ENCODE assay signal across 9 cellular contexts in the genomic region with DNA sequence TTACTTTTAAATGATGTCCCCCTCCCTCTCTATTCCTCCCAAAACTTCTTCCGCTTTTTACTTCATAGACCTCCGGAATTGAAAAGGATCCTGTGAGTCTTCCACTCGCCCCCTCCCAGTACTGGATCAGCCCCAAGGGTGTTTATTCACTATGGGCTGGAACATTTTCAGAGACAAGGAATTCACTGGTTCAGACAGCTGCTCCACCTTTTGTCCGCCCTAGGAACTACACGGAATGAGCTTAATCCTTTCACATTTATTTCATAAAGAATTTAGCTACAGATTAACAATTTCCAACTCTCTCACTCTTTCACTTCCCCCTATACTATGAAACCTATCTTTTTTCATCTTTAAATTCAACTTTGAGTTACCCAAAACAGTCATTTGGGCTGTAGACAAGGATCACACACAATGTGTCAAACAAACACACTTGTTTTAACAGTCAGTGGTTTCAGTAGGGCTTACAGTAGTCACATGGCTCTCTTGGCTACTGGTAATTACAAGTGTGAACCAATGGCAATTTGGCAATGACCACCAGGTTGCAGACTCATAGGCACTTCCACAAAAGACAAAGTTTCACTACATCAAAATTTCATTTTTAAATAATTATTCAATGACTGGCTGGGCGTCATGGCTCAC. TPM values are rescaled to one million over a fixed set of nuclear protein-coding genes. Genes with fewer than 3 reads are reported as not detected.
DNase-seq lines count a peak whose midpoint lies in the region; ATAC-seq and TF ChIP-seq lines count a peak whose summit lies in the region.
"Had no signal": no experiment of that assay in that cellular context is flagged by ENCODE, and none has a peak within 500 bp of the region (broad histone marks: within the 10 kb centered on the region; RNA-seq: fewer than 3 reads in every experiment).

No MANE protein-coding gene starts in this region.

- ATAC-seq in CD4-positive, CD25-positive, alpha-beta regulatory T cell (ENCODE audit: low read depth in 2 of 2) = no peak
- ATAC-seq in GM19395 (IDR thresholded peaks at IDR 0.05; ENCODE audit: unreplicated experiment) = peak; percentile 62

- H3K9me3 ChIP-seq in CD4-positive, CD25-positive, alpha-beta regulatory T cell (ENCODE audit: control insufficient read depth in 2 of 2, low read length in 2 of 2) = no peaks in the 10 kb centered on the region
- H3K9me3 ChIP-seq in esophagus squamous epithelium (no peaks in the 10 kb centered on the region), osteoblast (ENCODE audit: low read depth, low read length) (no peaks in the 10 kb centered on the region)
- H3K9me3 ChIP-seq: SJCRH30 had no signal

- no peak overlapping the region for H3K27ac ChIP-seq in CD4-positive, CD25-positive, alpha-beta regulatory T cell (ENCODE audit: insufficient read depth, low read length, poor library complexity, severe bottlenecking)
- no peak overlapping the region for H3K27ac ChIP-seq in esophagus squamous epithelium
- H3K27ac ChIP-seq in osteoblast (ENCODE audit: low read depth, low read length) = no peak overlapping the region
- H3K27ac ChIP-seq: SJCRH30 had no signal

- intact Hi-C loops in esophagus squamous epithelium (cut with DNase I) = no loop called here

- H3K4me3 Mint-ChIP-seq in CD4-positive, CD25-positive, alpha-beta regulatory T cell = no peak overlapping the region

- H4K20me1 ChIP-seq in osteoblast (ENCODE audit: insufficient read depth, low read length) = no peaks in the 10 kb centered on the region

- H2AFZ ChIP-seq in osteoblast (ENCODE audit: low read length) = no peak overlapping the region

- no peak for TF ChIP-seq POLR2A in esophagus squamous epithelium (IDR thresholded peaks at IDR 0.05)

- H3K4me3 ChIP-seq in CD4-positive, CD25-positive, alpha-beta regulatory T cell (ENCODE audit: low read depth, low read length) = no peak overlapping the region
- H3K4me3 ChIP-seq in esophagus squamous epithelium = no peak overlapping the region
- H3K4me3 ChIP-seq in osteoblast (ENCODE audit: insufficient read depth, low read length) = no peak overlapping the region
- H3K4me3 ChIP-seq: SJCRH30 had no signal

- peaks cover 9% of the 10 kb centered on the region for H3K36me3 Mint-ChIP-seq in CD4-positive, CD25-positive, alpha-beta regulatory T cell

- H3K27ac Mint-ChIP-seq in CD4-positive, CD25-positive, alpha-beta regulatory T cell = peak overlapping the region in 2 of 3 donors; percentile 7 to 29

- peak in 4 of 6 experiments; percentile 31 to 54 (median 46) for TF ChIP-seq CTCF in esophagus squamous epithelium (IDR thresholded peaks at IDR 0.05)
- TF ChIP-seq CTCF in osteoblast (IDR thresholded peaks at IDR 0.05; ENCODE audit: extremely low read depth, low read depth, low read length) = peak; percentile 72

- WGBS in esophagus squamous epithelium, 2 donors = 35 to 38% methylated on average over 6 of the region's 6 CpGs

- H3K4me1 ChIP-seq in CD4-positive, CD25-positive, alpha-beta regulatory T cell (ENCODE audit: control insufficient read depth, insufficient read depth, low read length, poor library complexity, severe bottlenecking) = no peaks in the 10 kb centered on the region
- H3K4me1 ChIP-seq in esophagus squamous epithelium (peaks cover 0 to 6% (median 4%) of the 10 kb centered on the region in 3 donors), osteoblast (ENCODE audit: insufficient read depth, low read length) (peaks cover 7% of the 10 kb centered on the region)
- H3K4me1 ChIP-seq: SJCRH30 had no signal

- no peaks in the 10 kb centered on the region for H3K27me3 Mint-ChIP-seq in CD4-positive, CD25-positive, alpha-beta regulatory T cell

- H3K79me2 ChIP-seq in osteoblast (ENCODE audit: insufficient read depth, low read length) = no peaks in the 10 kb centered on the region

- H3K27me3 ChIP-seq in CD4-positive, CD25-positive, alpha-beta regulatory T cell (ENCODE audit: control insufficient read depth, insufficient read depth, low read length) = no peaks in the 10 kb centered on the region
- H3K27me3 ChIP-seq in esophagus squamous epithelium = no peaks in the 10 kb centered on the region
- no peaks in the 10 kb centered on the region for H3K27me3 ChIP-seq in osteoblast (ENCODE audit: insufficient read depth, low read length)
- H3K27me3 ChIP-seq: SJCRH30 had no signal

- peak overlapping the region; percentile 63 for H3K4me2 ChIP-seq in osteoblast (ENCODE audit: insufficient read depth, low read length)

- no peaks in the 10 kb centered on the region for H3K9me3 Mint-ChIP-seq in CD4-positive, CD25-positive, alpha-beta regulatory T cell

- peaks cover 0 to 13% (median 10%) of the 10 kb centered on the region in 4 donors for H3K4me1 Mint-ChIP-seq in CD4-positive, CD25-positive, alpha-beta regulatory T cell

- H3K36me3 ChIP-seq in CD4-positive, CD25-positive, alpha-beta regulatory T cell (ENCODE audit: control insufficient read depth, insufficient read depth, low read length) = peaks cover 5% of the 10 kb centered on the region
- peaks cover 0 to 30% (median 0%) of the 10 kb centered on the region in 3 donors for H3K36me3 ChIP-seq in esophagus squamous epithelium
- H3K36me3 ChIP-seq in osteoblast (ENCODE audit: insufficient read depth, low read length) = peaks cover 4% of the 10 kb centered on the region

- no peak for DNase-seq in CD4-positive, CD25-positive, alpha-beta regulatory T cell
- DNase-seq in RPMI8226 = peak; percentile 8
- no peak for DNase-seq in esophagus squamous epithelium (lab: John Stamatoyannopoulos, UW)
- no peak for DNase-seq in osteoblast (ENCODE audit: insufficient read length, low spot score, missing footprints)
- DNase-seq in activated CD8-positive, alpha-beta memory T cell treated with anti-CD3 and anti-CD28 coated beads, Interleukin-2, amount 50 U/mL, for 4 hours = no peak
- DNase-seq in NCI-H2196 treated with DMSO at 0.1 percent for 48 hours (lab: John Stamatoyannopoulos, UW; ENCODE audit: unreplicated experiment) = no peak
- DNase-seq in HPDE6-E6E7 (ENCODE audit: extremely low spot score) = no peak

RNA-seq across cellular contexts. Expression of gene CNIH1, which starts 20.6 kb away (rescaled TPM):
- total RNA-seq in CD4-positive, CD25-positive, alpha-beta regulatory T cell = 40.5 TPM
- polyA plus RNA-seq in CD4-positive, CD25-positive, alpha-beta regulatory T cell = 100 to 1,000 TPM in 2 of 4 donors, 10 to 100 TPM in 2; 81.2 to 112 (median 102) TPM
- total RNA-seq in esophagus squamous epithelium (100 to 1,000 TPM in 3 of 4 donors, 10 to 100 TPM in 1; 95.1 to 204 (median 164) TPM), osteoblast (153 and 220 TPM in 2 replicates)

RNA-seq across cellular contexts. Expression of gene CDKN3, which starts 23.8 kb away (rescaled TPM):
- 9.3 TPM for total RNA-seq in CD4-positive, CD25-positive, alpha-beta regulatory T cell
- polyA plus RNA-seq in CD4-positive, CD25-positive, alpha-beta regulatory T cell = 10 to 100 TPM; 12.2 to 20.7 (median 17.2) TPM
- total RNA-seq in esophagus squamous epithelium = 10 to 100 TPM in 2 of 4 donors, 1 to 10 TPM in 2; 7.4 to 25.4 (median 15.6) TPM
- total RNA-seq in osteoblast = 7.6 and 8.5 TPM in 2 replicates
